ENCODE assay signal across 9 cellular contexts in genomic region chr2:168849610-168850009, GRCh38. TPM values are rescaled to one million over a fixed set of nuclear protein-coding genes. Genes with fewer than 3 reads are reported as not detected.
DNase-seq lines count a peak whose midpoint lies in the region; ATAC-seq, FAIRE-seq and TF ChIP-seq lines count a peak whose summit lies in the region.
"Had no signal": no experiment of that assay in that cellular context is flagged by ENCODE, and none has a peak within 500 bp of the region (broad histone marks: within the 10 kb centered on the region; RNA-seq: fewer than 3 reads in every experiment).

No MANE protein-coding gene starts in this region.

- ATAC-seq in stimulated activated naive B cell treated with anti-CD40 and anti-IgM and Interleukin-4, amounts not matched to agents 10 μg/mL and 1 μg/mL and 100 μg/mL, for 72 hours (replicated peaks) = no peak
- no peak for ATAC-seq in HG03439 (IDR thresholded peaks at IDR 0.05; ENCODE audit: unreplicated experiment)

- H3K27ac Mint-ChIP-seq in osteocyte (ENCODE audit: unreplicated experiment) = no peak overlapping the region
- no peak overlapping the region for H3K27ac Mint-ChIP-seq in stimulated activated naive B cell treated with anti-CD40 and anti-IgM and Interleukin-4, amounts not matched to agents 10 μg/mL and 1 μg/mL and 100 μg/mL, for 72 hours
- H3K27ac Mint-ChIP-seq in activated T-helper 2 cell treated with anti-CD3 and anti-CD28 coated beads, Interferon-gamma antibody, Interleukin-2, Interleukin-4, amounts not matched to agents 10 μg/mL and 5 μg/mL and 100 μg/mL, durations not matched to agents 14 hours and 24 hours and 36 hours = no peak overlapping the region

- H2BK120ac ChIP-seq in H1 (replicated peaks; ENCODE audit: low read depth, low read length) = no peak overlapping the region

- no peaks in the 10 kb centered on the region for H3K9me3 ChIP-seq in H1 (ENCODE audit: insufficient read depth in 2 of 2, low read depth in 1 of 2, low read length in 1 of 2)

- H2BK5ac ChIP-seq in H1 (ENCODE audit: low read depth, low read length) = no peak overlapping the region

- H3K4me1 ChIP-seq in H1 (replicated peaks in 1 of 4; ENCODE audit: control insufficient read depth in 3 of 4, insufficient read depth in 4 of 4, low read length in 3 of 4) = no peaks in the 10 kb centered on the region

- H4K91ac ChIP-seq in H1 (replicated peaks; ENCODE audit: insufficient read length, low read length) = no peak overlapping the region

- no peak overlapping the region for H3K4ac ChIP-seq in H1 (replicated peaks; ENCODE audit: insufficient read length, low read depth, low read length)

- no peak overlapping the region for H2AFZ ChIP-seq in H1 (ENCODE audit: low read length)

- H3K23me2 ChIP-seq in H1 (ENCODE audit: low read depth, low read length) = no peaks in the 10 kb centered on the region

- no peak overlapping the region for H3K27ac ChIP-seq in H1 (ENCODE audit: low read depth, low read length)

- WGBS in H1 (ENCODE audit: extremely low coverage in 1 of 2, insufficient coverage in 1 of 2, insufficient read length in 1 of 2, insufficient replicate concordance in 2 of 2, low coverage in 1 of 2, low lambda C conversion rate in 2 of 2, missing lambda C conversion rate in 1 of 2), 2 experiments = 90% methylated on average over 2 of the region's 2 CpGs; no CpG with 5 or more reads in 1 of the 2 experiments

- no peak overlapping the region for H2BK15ac ChIP-seq in H1 (ENCODE audit: low read length)

- H4K20me1 ChIP-seq in H1 (replicated peaks in 1 of 2; ENCODE audit: control insufficient read depth in 1 of 2, insufficient read depth in 2 of 2, low read length in 2 of 2) = no peaks in the 10 kb centered on the region

- H3K4me3 Mint-ChIP-seq in osteocyte (ENCODE audit: unreplicated experiment) = no peak overlapping the region
- no peak overlapping the region for H3K4me3 Mint-ChIP-seq in stimulated activated naive B cell treated with anti-CD40 and anti-IgM and Interleukin-4, amounts not matched to agents 10 μg/mL and 1 μg/mL and 100 μg/mL, for 72 hours
- H3K4me3 Mint-ChIP-seq in activated T-helper 2 cell treated with anti-CD3 and anti-CD28 coated beads, Interferon-gamma antibody, Interleukin-2, Interleukin-4, amounts not matched to agents 10 μg/mL and 5 μg/mL and 100 μg/mL, durations not matched to agents 14 hours and 24 hours and 36 hours (ENCODE audit: low read depth) = no peak overlapping the region

- no peaks in the 10 kb centered on the region for H3K9me3 Mint-ChIP-seq in osteocyte (ENCODE audit: unreplicated experiment)
- H3K9me3 Mint-ChIP-seq in stimulated activated naive B cell treated with anti-CD40 and anti-IgM and Interleukin-4, amounts not matched to agents 10 μg/mL and 1 μg/mL and 100 μg/mL, for 72 hours = no peaks in the 10 kb centered on the region
- H3K9me3 Mint-ChIP-seq in activated T-helper 2 cell treated with anti-CD3 and anti-CD28 coated beads, Interferon-gamma antibody, Interleukin-2, Interleukin-4, amounts not matched to agents 10 μg/mL and 5 μg/mL and 100 μg/mL, durations not matched to agents 14 hours and 24 hours and 36 hours = no peaks in the 10 kb centered on the region

- peak; percentile 56 to 61 (median 59) for TF ChIP-seq CTCF in H1 (IDR thresholded peaks at IDR 0.05; ENCODE audit: control extremely low read depth in 1 of 3, insufficient read depth in 1 of 3, low read depth in 1 of 3, low read length in 3 of 3)
- TF ChIP-seq CTCF in osteocyte (IDR thresholded peaks at IDR 0.05) = peak; percentile 43

- POLR2A ChIA-PET in H1 (lab: Charles Lee; ENCODE audit: partially characterized antibody) = no interaction called here

- no peak for TF ChIP-seq POLR2A in H1 (IDR thresholded peaks at IDR 0.05; ENCODE audit: control extremely low read depth in 1 of 2, low read depth in 2 of 2, low read length in 2 of 2)

- H3K27me3 ChIP-seq in H1 (replicated peaks in 1 of 4; ENCODE audit: control insufficient read depth in 3 of 4, extremely low read depth in 1 of 4, insufficient read depth in 3 of 4, low read length in 3 of 4) = no peaks in the 10 kb centered on the region

- H3K14ac ChIP-seq in H1 (ENCODE audit: insufficient read length) = no peak overlapping the region

- no peak overlapping the region for H3K56ac ChIP-seq in H1 (replicated peaks; ENCODE audit: insufficient read length, low read depth, low read length)

- H2AK5ac ChIP-seq in H1 (ENCODE audit: low read depth, low read length) = no peak overlapping the region

- no peak overlapping the region for H4K5ac ChIP-seq in H1 (ENCODE audit: insufficient read length, low read depth, low read length)

- H3K23ac ChIP-seq in H1 (ENCODE audit: insufficient read length) = no peak overlapping the region

- H3K27me3 Mint-ChIP-seq in osteocyte (ENCODE audit: unreplicated experiment) = no peaks in the 10 kb centered on the region
- H3K27me3 Mint-ChIP-seq in stimulated activated naive B cell treated with anti-CD40 and anti-IgM and Interleukin-4, amounts not matched to agents 10 μg/mL and 1 μg/mL and 100 μg/mL, for 72 hours = no peaks in the 10 kb centered on the region
- H3K27me3 Mint-ChIP-seq in activated T-helper 2 cell treated with anti-CD3 and anti-CD28 coated beads, Interferon-gamma antibody, Interleukin-2, Interleukin-4, amounts not matched to agents 10 μg/mL and 5 μg/mL and 100 μg/mL, durations not matched to agents 14 hours and 24 hours and 36 hours (ENCODE audit: low read depth) = no peaks in the 10 kb centered on the region

- no peak overlapping the region for H3K9ac ChIP-seq in H1 (replicated peaks in 1 of 4; ENCODE audit: extremely low read depth in 1 of 4, low read depth in 3 of 4, low read length in 3 of 4)

- H3K79me1 ChIP-seq in H1 (ENCODE audit: low read depth, low read length) = no peaks in the 10 kb centered on the region

- TF ChIP-seq EP300 in H1 (IDR thresholded peaks at IDR 0.05; ENCODE audit: borderline replicate concordance in 1 of 2, low read depth in 2 of 2, low read length in 2 of 2) = no peak

- CTCF ChIA-PET in H1 (lab: Charles Lee; ENCODE audit: partially characterized antibody) = interaction anchor here (0.6 to 2.8 kb wide), 9 partner anchors 10 to 165 kb away, joined by 3 to 8 read pairs (median 5); no protein-coding TSS in a partner anchor

- H2BK20ac ChIP-seq in H1 (ENCODE audit: low read length) = no peak overlapping the region

- H3K36me3 Mint-ChIP-seq in osteocyte (ENCODE audit: unreplicated experiment) = no peaks in the 10 kb centered on the region
- H3K36me3 Mint-ChIP-seq in stimulated activated naive B cell treated with anti-CD40 and anti-IgM and Interleukin-4, amounts not matched to agents 10 μg/mL and 1 μg/mL and 100 μg/mL, for 72 hours = peaks cover 0 to 2% of the 10 kb centered on the region in 2 donors
- peaks cover 17% of the 10 kb centered on the region for H3K36me3 Mint-ChIP-seq in activated T-helper 2 cell treated with anti-CD3 and anti-CD28 coated beads, Interferon-gamma antibody, Interleukin-2, Interleukin-4, amounts not matched to agents 10 μg/mL and 5 μg/mL and 100 μg/mL, durations not matched to agents 14 hours and 24 hours and 36 hours (ENCODE audit: low read depth)

- DNase-seq in NCI-H1436 (lab: John Stamatoyannopoulos, UW) (peak; percentile 45), NCI-H1436 treated with DMSO at 0.1 percent for 48 hours (lab: John Stamatoyannopoulos, UW) (no peak), MV-4-11 (lab: John Stamatoyannopoulos, UW) (peak; percentile 15), H1 (ENCODE audit: low read depth in 1 of 2, low spot score in 2 of 2) (peak in 1 of 2 experiments; percentile 27), osteocyte (ENCODE audit: extremely low spot score, unreplicated experiment) (no peak)
- DNase-seq in stimulated activated naive B cell treated with anti-CD40 and anti-IgM and Interleukin-4, amounts not matched to agents 10 μg/mL and 1 μg/mL and 100 μg/mL, for 72 hours = no peak
- no peak for DNase-seq in activated T-helper 2 cell treated with anti-CD3 and anti-CD28 coated beads, Interferon-gamma antibody, Interleukin-2, Interleukin-4, amounts not matched to agents 10 μg/mL and 5 μg/mL and 100 μg/mL, durations not matched to agents 14 hours and 24 hours and 36 hours (ENCODE audit: low spot score)
- DNase-seq: stimulated activated CD4-positive, alpha-beta T cell treated with anti-CD3 and anti-CD28 coated beads, Interleukin-12 subunit alpha, Interleukin-12 subunit beta, amount 100 ng/mL, for 4 hours had no signal

- H3K4me2 ChIP-seq in H1 (ENCODE audit: insufficient read depth in 1 of 2, low read depth in 2 of 2, low read length in 2 of 2) = no peak overlapping the region

- H3K4me1 Mint-ChIP-seq in osteocyte (ENCODE audit: unreplicated experiment) = peaks cover 5% of the 10 kb centered on the region
- no peaks in the 10 kb centered on the region for H3K4me1 Mint-ChIP-seq in stimulated activated naive B cell treated with anti-CD40 and anti-IgM and Interleukin-4, amounts not matched to agents 10 μg/mL and 1 μg/mL and 100 μg/mL, for 72 hours
- no peaks in the 10 kb centered on the region for H3K4me1 Mint-ChIP-seq in activated T-helper 2 cell treated with anti-CD3 and anti-CD28 coated beads, Interferon-gamma antibody, Interleukin-2, Interleukin-4, amounts not matched to agents 10 μg/mL and 5 μg/mL and 100 μg/mL, durations not matched to agents 14 hours and 24 hours and 36 hours (ENCODE audit: low read depth)

- intact Hi-C loops in activated T-helper 2 cell treated with anti-CD3 and anti-CD28 coated beads, Interferon-gamma antibody, Interleukin-2, Interleukin-4, amounts not matched to agents 10 μg/mL and 5 μg/mL and 100 μg/mL, durations not matched to agents 14 hours and 24 hours and 36 hours (cut with micrococcal nuclease) = no loop called here

- no peaks in the 10 kb centered on the region; a peak in 1 of 8 replicates for H3K36me3 ChIP-seq in H1 (ENCODE audit: control insufficient read depth in 2 of 4, insufficient read depth in 4 of 4, low read length in 3 of 4)

- H4K8ac ChIP-seq in H1 (ENCODE audit: extremely low read depth, insufficient read depth, low read length) = no peak overlapping the region

- no peak overlapping the region for H3K4me3 ChIP-seq in H1 (ENCODE audit: extremely low read depth in 1 of 4, insufficient read depth in 2 of 4, low read depth in 3 of 4, low read length in 4 of 4)

- peak; percentile 73 to 79 for TF ChIP-seq RAD21 in H1 (IDR thresholded peaks at IDR 0.05 in 1 of 2, conservative IDR thresholded peaks at IDR 0.05 in 1 of 2; ENCODE audit: low read depth in 2 of 2, low read length in 2 of 2)

- no peak overlapping the region for H3K18ac ChIP-seq in H1 (ENCODE audit: extremely low read depth, low read length)

- H2BK12ac ChIP-seq in H1 (ENCODE audit: low read depth, low read length) = no peak overlapping the region

- H3K79me2 ChIP-seq in H1 (ENCODE audit: control insufficient read depth in 1 of 2, insufficient read depth in 2 of 2, low read length in 2 of 2) = no peaks in the 10 kb centered on the region

- no peak for FAIRE-seq in H1 (lab: Jason Lieb, UNC)

RNA-seq across cellular contexts. Expression of gene SPC25, which starts 40.6 kb away (rescaled TPM):
- 34.7 and 35.8 TPM in 2 replicates for total RNA-seq in H1 (2021; fragmentation: NEBNext Ultra II Directional; extraction: Animal tissue kit (Norgen Biotek cat#: 25700))
- 12.3 and 21.0 TPM in 2 replicates for polyA plus RNA-seq in H1 (2011; rRNA removed)
- polyA plus RNA-seq in H1 (2011; cell fraction: cytosol; rRNA removed) = 16.7 TPM
- 3.1 TPM for polyA plus RNA-seq in H1 (2011; cell fraction: nucleus; rRNA removed)
- polyA plus RNA-seq in H1 (2012, experiment 1 of 2) = 19.5 to 33.3 TPM (median 20.8 TPM) in 4 replicates
- 16.2 TPM for polyA plus RNA-seq in H1 (2012, experiment 2 of 2)
- polyA plus RNA-seq in H1 (2013, experiment 1 of 2) = 32.0 TPM
- polyA plus RNA-seq in H1 (2013, experiment 2 of 2) = 31.6 TPM
- polyA minus RNA-seq in H1 (2011; rRNA and poly(A)+ RNA removed) = 9.9 and 11.0 TPM in 2 replicates
- 9.2 TPM for polyA minus RNA-seq in H1 (2011; cell fraction: cytosol; rRNA and poly(A)+ RNA removed)
- 17.9 TPM for polyA minus RNA-seq in H1 (2011; cell fraction: nucleus; rRNA and poly(A)+ RNA removed)
- 4.4 and 5.6 TPM in 2 replicates for total RNA-seq in osteocyte
- total RNA-seq in activated T-helper 2 cell treated with anti-CD3 and anti-CD28 coated beads, Interferon-gamma antibody, Interleukin-2, Interleukin-4, amounts not matched to agents 10 μg/mL and 5 μg/mL and 100 μg/mL, durations not matched to agents 14 hours and 24 hours and 36 hours = 18.4 and 18.5 TPM in 2 replicates

RNA-seq across cellular contexts. Expression of gene NOSTRIN, which starts 47.2 kb away (rescaled TPM):
- not detected in 2 replicates for total RNA-seq in H1 (2021; fragmentation: NEBNext Ultra II Directional; extraction: Animal tissue kit (Norgen Biotek cat#: 25700))
- not detected in 2 replicates for polyA plus RNA-seq in H1 (2011; rRNA removed)
- not detected for polyA plus RNA-seq in H1 (2011; cell fraction: cytosol; rRNA removed)
- polyA plus RNA-seq in H1 (2011; cell fraction: nucleus; rRNA removed) = not detected
- 0.88 to 2.0 TPM (median 1.3 TPM) in 4 replicates for polyA plus RNA-seq in H1 (2012, experiment 1 of 2)
- not detected for polyA plus RNA-seq in H1 (2012, experiment 2 of 2)
- polyA plus RNA-seq in H1 (2013, experiment 1 of 2) = not detected
- polyA plus RNA-seq in H1 (2013, experiment 2 of 2) = not detected
- not detected in 2 replicates for polyA minus RNA-seq in H1 (2011; rRNA and poly(A)+ RNA removed)
- not detected for polyA minus RNA-seq in H1 (2011; cell fraction: cytosol; rRNA and poly(A)+ RNA removed)
- not detected for polyA minus RNA-seq in H1 (2011; cell fraction: nucleus; rRNA and poly(A)+ RNA removed)
- total RNA-seq in osteocyte = not detected in 2 replicates
- total RNA-seq in activated T-helper 2 cell treated with anti-CD3 and anti-CD28 coated beads, Interferon-gamma antibody, Interleukin-2, Interleukin-4, amounts not matched to agents 10 μg/mL and 5 μg/mL and 100 μg/mL, durations not matched to agents 14 hours and 24 hours and 36 hours = not detected in 2 replicates

RNA-seq across cellular contexts. Expression of gene G6PC2, which starts 51.5 kb away (rescaled TPM):
- not detected in 2 replicates for total RNA-seq in H1 (2021; fragmentation: NEBNext Ultra II Directional; extraction: Animal tissue kit (Norgen Biotek cat#: 25700))
- polyA plus RNA-seq in H1 (2011; rRNA removed) = not detected in 2 replicates
- polyA plus RNA-seq in H1 (2011; cell fraction: cytosol; rRNA removed) = not detected
- not detected for polyA plus RNA-seq in H1 (2011; cell fraction: nucleus; rRNA removed)
- polyA plus RNA-seq in H1 (2012, experiment 1 of 2) = not detected in 4 replicates
- polyA plus RNA-seq in H1 (2012, experiment 2 of 2) = not detected
- polyA plus RNA-seq in H1 (2013, experiment 1 of 2) = not detected
- not detected for polyA plus RNA-seq in H1 (2013, experiment 2 of 2)
- polyA minus RNA-seq in H1 (2011; rRNA and poly(A)+ RNA removed) = not detected in 2 replicates
- not detected for polyA minus RNA-seq in H1 (2011; cell fraction: cytosol; rRNA and poly(A)+ RNA removed)
- not detected for polyA minus RNA-seq in H1 (2011; cell fraction: nucleus; rRNA and poly(A)+ RNA removed)
- total RNA-seq in osteocyte = not detected in 2 replicates
- total RNA-seq in activated T-helper 2 cell treated with anti-CD3 and anti-CD28 coated beads, Interferon-gamma antibody, Interleukin-2, Interleukin-4, amounts not matched to agents 10 μg/mL and 5 μg/mL and 100 μg/mL, durations not matched to agents 14 hours and 24 hours and 36 hours = not detected in 2 replicates

Comparison
In these comparisons a context has a peak if more than half of its experiments do, and no peak if none do; other contexts are left out.
1. DNase-seq: peak in NCI-H1436 (single experiment) and MV-4-11 (single experiment); none in NCI-H1436 treated with DMSO at 0.1 percent for 48 hours (single experiment), osteocyte (single experiment), stimulated activated naive B cell treated with anti-CD40 and anti-IgM and Interleukin-4, amounts not matched to agents 10 μg/mL and 1 μg/mL and 100 μg/mL, for 72 hours (single experiment) and activated T-helper 2 cell treated with anti-CD3 and anti-CD28 coated beads, Interferon-gamma antibody, Interleukin-2, Interleukin-4, amounts not matched to agents 10 μg/mL and 5 μg/mL and 100 μg/mL, durations not matched to agents 14 hours and 24 hours and 36 hours (single experiment).